ENCODE assay signal across 8 cellular contexts in genomic region chr3:197626404-197627159, GRCh38.
A peak's percentile ranks its signal among the peaks of the same experiment; 100 is the strongest.
DNase-seq lines count a peak whose midpoint lies in the region; ATAC-seq and TF ChIP-seq lines count a peak whose summit lies in the region.
"Not testable (repeated sequence)": the region's sequence is repeated elsewhere in the genome, so short reads cannot be mapped to it uniquely, and the experiment has no call there.

No MANE protein-coding gene starts in this region.

- H4K20me1 ChIP-seq in DND-41 (ENCODE audit: insufficient read depth, low read length); neural cell (ENCODE audit: insufficient read depth): not testable (repeated sequence)
- H4K20me1 ChIP-seq in hepatocyte (ENCODE audit: insufficient read depth, poor library complexity, severe bottlenecking) = peaks cover 12% of the 10 kb centered on the region

- not testable (repeated sequence) for H3K27me3 ChIP-seq in DND-41 (ENCODE audit: insufficient read depth, low read length, poor library complexity); H7 (ENCODE audit: control insufficient read depth, insufficient read depth, low read length); hepatocyte; neural cell (ENCODE audit: insufficient read depth, low read depth, low read length); tibial artery

- H3K36me3 ChIP-seq in DND-41 (ENCODE audit: insufficient read depth, low read length); H7 (replicated peaks; ENCODE audit: control insufficient read depth, insufficient read depth, low read length); hepatocyte (replicated peaks; ENCODE audit: insufficient read depth, low read depth); neural cell (ENCODE audit: insufficient read depth, low read length); tibial artery: not testable (repeated sequence)

- H2AFZ ChIP-seq in DND-41 (ENCODE audit: low read depth, low read length); hepatocyte; neural cell (ENCODE audit: low read depth, low read length): not testable (repeated sequence)

- CTCF ChIA-PET in activated CD4-positive, alpha-beta memory T cell treated with anti-CD3 and anti-CD28 coated beads for 36 hours (lab: Charles Lee) = not testable (repeated sequence)

- peaks cover 14% of the 10 kb centered on the region for H3K4me1 ChIP-seq in DND-41 (ENCODE audit: insufficient read depth, low read length)
- not testable (repeated sequence) for H3K4me1 ChIP-seq in hepatocyte (ENCODE audit: insufficient read depth); tibial artery

- not testable (repeated sequence) for TF ChIP-seq EP300 in Ishikawa (IDR thresholded peaks at IDR 0.05; ENCODE audit: borderline replicate concordance); neural cell (conservative IDR thresholded peaks at IDR 0.05; ENCODE audit: poor library complexity, severe bottlenecking)

- WGBS in hepatocyte (ENCODE audit: low lambda C conversion rate, missing lambda C conversion rate) = 39% methylated on average over 4 of the region's 18 CpGs

- not testable (repeated sequence) for H3K9me2 ChIP-seq in hepatocyte (replicated peaks; ENCODE audit: insufficient read depth); neural cell (ENCODE audit: insufficient read depth, low read length)

- H3K79me2 ChIP-seq in DND-41 (ENCODE audit: insufficient read depth, low read length) = peaks cover 16% of the 10 kb centered on the region
- not testable (repeated sequence) for H3K79me2 ChIP-seq in hepatocyte; neural cell (replicated peaks; ENCODE audit: insufficient read depth, low read length)

- peak overlapping the region; percentile 28 for H3K27ac Mint-ChIP-seq in activated CD4-positive, alpha-beta memory T cell treated with anti-CD3 and anti-CD28 coated beads for 36 hours

- H3K36me3 Mint-ChIP-seq in activated CD4-positive, alpha-beta memory T cell treated with anti-CD3 and anti-CD28 coated beads for 36 hours = not testable (repeated sequence)

- H3K27ac ChIP-seq in DND-41 (ENCODE audit: low read length); hepatocyte; neural cell (ENCODE audit: low read length): not testable (repeated sequence)
- H3K27ac ChIP-seq in tibial artery = peak overlapping the region; percentile 81 to 83

- not testable (repeated sequence) for H3F3A ChIP-seq in neural cell (ENCODE audit: insufficient read depth, low read length, poor library complexity, severe bottlenecking)

- H3K4me2 ChIP-seq in DND-41 (ENCODE audit: insufficient read depth, low read length) (peak overlapping the region; percentile 60), hepatocyte (peak overlapping the region; percentile 69)
- H3K4me2 ChIP-seq in neural cell (ENCODE audit: low read length) = not testable (repeated sequence)

- not testable (repeated sequence) for H3K4me1 Mint-ChIP-seq in activated CD4-positive, alpha-beta memory T cell treated with anti-CD3 and anti-CD28 coated beads for 36 hours (ENCODE audit: low read depth)

- ATAC-seq in DND-41 (ENCODE audit: insufficient read depth, low read depth) = peak; percentile 21; the same call in 1 of the 3 replicates

- POLR2A ChIA-PET in activated CD4-positive, alpha-beta memory T cell treated with anti-CD3 and anti-CD28 coated beads for 36 hours (lab: Charles Lee) = not testable (repeated sequence)

- intact Hi-C loops in activated CD4-positive, alpha-beta memory T cell treated with anti-CD3 and anti-CD28 coated beads for 36 hours (cut with micrococcal nuclease); tibial artery (cut with DNase I; ENCODE audit: low total_unique reads): not testable (repeated sequence)

- not testable (repeated sequence) for H3K9me3 ChIP-seq in DND-41 (ENCODE audit: insufficient read depth, low read length, severe bottlenecking); hepatocyte (ENCODE audit: low read depth); neural cell (ENCODE audit: low read length); tibial artery

- peak overlapping the region; percentile 74 for H3K9ac ChIP-seq in DND-41 (ENCODE audit: low read depth, low read length)
- not testable (repeated sequence) for H3K9ac ChIP-seq in neural cell (ENCODE audit: low read length)

- not testable (repeated sequence) for H3K9me3 Mint-ChIP-seq in activated CD4-positive, alpha-beta memory T cell treated with anti-CD3 and anti-CD28 coated beads for 36 hours

- not testable (repeated sequence) for TF ChIP-seq CTCF in DND-41 (IDR thresholded peaks at IDR 0.05; ENCODE audit: borderline replicate concordance, extremely low read depth, low read length, poor library complexity, severe bottlenecking); choroid plexus epithelial cell (conservative IDR thresholded peaks at IDR 0.05; ENCODE audit: low read depth, low read length); hepatocyte (IDR thresholded peaks at IDR 0.05; ENCODE audit: poor library complexity); neural cell (IDR thresholded peaks at IDR 0.05; ENCODE audit: poor library complexity, severe bottlenecking); tibial artery (IDR thresholded peaks at IDR 0.05)

- not testable (repeated sequence) for TF ChIP-seq RAD21 in Ishikawa (IDR thresholded peaks at IDR 0.05; ENCODE audit: low read depth); neural cell (conservative IDR thresholded peaks at IDR 0.05)

- H3K4me3 ChIP-seq in DND-41 (ENCODE audit: low read depth in 1 of 2, low read length in 2 of 2) (peak overlapping the region; percentile 27 to 59; a peak in 3 of 4 replicates), H7 (ENCODE audit: insufficient read depth, low read depth, low read length) (peak overlapping the region; percentile 23), choroid plexus epithelial cell (ENCODE audit: low read depth, low read length) (peak overlapping the region; percentile 52), neural cell (ENCODE audit: low read length) (peak overlapping the region; percentile 66), tibial artery (peak overlapping the region; percentile 70 to 76)
- H3K4me3 ChIP-seq in hepatocyte = not testable (repeated sequence)

- H3K4me3 Mint-ChIP-seq in activated CD4-positive, alpha-beta memory T cell treated with anti-CD3 and anti-CD28 coated beads for 36 hours = peak overlapping the region; percentile 79

- not testable (repeated sequence) for DNase-seq in DND-41; H7; activated CD4-positive, alpha-beta memory T cell treated with anti-CD3 and anti-CD28 coated beads for 36 hours; choroid plexus epithelial cell (ENCODE audit: low read depth); hepatocyte (ENCODE audit: low spot score); tibial artery

- H3K27me3 Mint-ChIP-seq in activated CD4-positive, alpha-beta memory T cell treated with anti-CD3 and anti-CD28 coated beads for 36 hours = not testable (repeated sequence)

TF ChIP-seq in Ishikawa, 13 proteins besides CTCF, POLR2A, EP300 and RAD21:
- peak; percentile 29; the same call in 1 of the 2 replicates for TF ChIP-seq CEBPB (IDR thresholded peaks at IDR 0.05)
TF ChIP-seq in Ishikawa: peak in this region for 1; not testable (repeated sequence) for 12.
